ENCODE assay signal across 1 cellular context in the genomic region with DNA sequence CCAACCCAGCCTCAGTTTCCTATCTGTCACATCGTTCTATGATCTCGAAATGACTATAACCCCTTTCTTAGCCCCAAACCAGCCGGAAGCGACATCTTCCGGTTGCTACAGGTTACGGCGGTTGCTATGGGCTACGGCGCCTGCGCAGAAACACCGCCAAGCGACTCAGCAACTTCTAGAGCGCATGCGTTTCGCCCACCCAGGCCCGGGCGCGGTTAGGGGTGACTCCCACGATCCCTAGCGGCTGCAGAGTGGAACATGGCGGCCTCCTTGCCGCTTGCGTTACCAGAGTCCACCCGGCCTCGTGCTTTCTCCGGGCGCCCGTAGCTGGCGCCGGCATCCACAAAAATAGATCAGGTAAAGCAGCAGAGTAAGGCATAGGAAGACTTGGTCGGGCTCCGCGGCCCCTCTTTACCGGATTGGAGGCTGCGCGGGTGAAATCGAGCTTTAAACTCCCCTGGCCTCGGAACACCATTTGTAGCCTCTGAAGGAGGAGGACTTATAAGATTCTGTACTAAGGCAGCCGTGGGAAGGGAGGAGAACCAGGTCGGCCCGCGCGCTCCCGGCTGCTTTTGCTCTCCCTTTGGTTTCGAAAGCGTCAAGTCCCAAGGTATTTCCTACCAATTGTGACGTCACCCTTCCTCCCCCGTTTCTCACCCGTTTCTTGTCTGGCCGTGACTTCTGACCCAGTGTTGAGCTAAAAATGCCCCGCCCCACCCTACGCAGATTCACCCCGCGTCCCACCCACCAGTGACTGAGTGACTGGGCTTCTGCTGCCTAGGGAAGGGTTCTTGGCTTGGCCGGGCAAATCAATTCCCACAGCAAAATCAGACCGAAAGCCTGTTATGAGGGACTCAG.
A peak's percentile ranks its signal among the peaks of the same experiment; 100 is the strongest.
TF ChIP-seq lines count a peak whose summit lies in the region.

No MANE protein-coding gene starts in this region.

TF ChIP-seq in neural cell, 6 proteins besides CTCF, POLR2A, EP300 and RAD21 (continued from another document):
- TF ChIP-seq, protein P1, sequence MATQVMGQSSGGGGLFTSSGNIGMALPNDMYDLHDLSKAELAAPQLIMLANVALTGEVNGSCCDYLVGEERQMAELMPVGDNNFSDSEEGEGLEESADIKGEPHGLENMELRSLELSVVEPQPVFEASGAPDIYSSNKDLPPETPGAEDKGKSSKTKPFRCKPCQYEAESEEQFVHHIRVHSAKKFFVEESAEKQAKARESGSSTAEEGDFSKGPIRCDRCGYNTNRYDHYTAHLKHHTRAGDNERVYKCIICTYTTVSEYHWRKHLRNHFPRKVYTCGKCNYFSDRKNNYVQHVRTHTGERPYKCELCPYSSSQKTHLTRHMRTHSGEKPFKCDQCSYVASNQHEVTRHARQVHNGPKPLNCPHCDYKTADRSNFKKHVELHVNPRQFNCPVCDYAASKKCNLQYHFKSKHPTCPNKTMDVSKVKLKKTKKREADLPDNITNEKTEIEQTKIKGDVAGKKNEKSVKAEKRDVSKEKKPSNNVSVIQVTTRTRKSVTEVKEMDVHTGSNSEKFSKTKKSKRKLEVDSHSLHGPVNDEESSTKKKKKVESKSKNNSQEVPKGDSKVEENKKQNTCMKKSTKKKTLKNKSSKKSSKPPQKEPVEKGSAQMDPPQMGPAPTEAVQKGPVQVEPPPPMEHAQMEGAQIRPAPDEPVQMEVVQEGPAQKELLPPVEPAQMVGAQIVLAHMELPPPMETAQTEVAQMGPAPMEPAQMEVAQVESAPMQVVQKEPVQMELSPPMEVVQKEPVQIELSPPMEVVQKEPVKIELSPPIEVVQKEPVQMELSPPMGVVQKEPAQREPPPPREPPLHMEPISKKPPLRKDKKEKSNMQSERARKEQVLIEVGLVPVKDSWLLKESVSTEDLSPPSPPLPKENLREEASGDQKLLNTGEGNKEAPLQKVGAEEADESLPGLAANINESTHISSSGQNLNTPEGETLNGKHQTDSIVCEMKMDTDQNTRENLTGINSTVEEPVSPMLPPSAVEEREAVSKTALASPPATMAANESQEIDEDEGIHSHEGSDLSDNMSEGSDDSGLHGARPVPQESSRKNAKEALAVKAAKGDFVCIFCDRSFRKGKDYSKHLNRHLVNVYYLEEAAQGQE (IDR thresholded peaks at IDR 0.05; ENCODE audit: borderline replicate concordance): peak; percentile 51
- TF ChIP-seq POLR2AphosphoS5 (IDR thresholded peaks at IDR 0.05): peak; percentile 98
TF ChIP-seq in neural cell: peak in this region for 4.
